ENCODE assay signal across 1 cellular context in the genomic region with DNA sequence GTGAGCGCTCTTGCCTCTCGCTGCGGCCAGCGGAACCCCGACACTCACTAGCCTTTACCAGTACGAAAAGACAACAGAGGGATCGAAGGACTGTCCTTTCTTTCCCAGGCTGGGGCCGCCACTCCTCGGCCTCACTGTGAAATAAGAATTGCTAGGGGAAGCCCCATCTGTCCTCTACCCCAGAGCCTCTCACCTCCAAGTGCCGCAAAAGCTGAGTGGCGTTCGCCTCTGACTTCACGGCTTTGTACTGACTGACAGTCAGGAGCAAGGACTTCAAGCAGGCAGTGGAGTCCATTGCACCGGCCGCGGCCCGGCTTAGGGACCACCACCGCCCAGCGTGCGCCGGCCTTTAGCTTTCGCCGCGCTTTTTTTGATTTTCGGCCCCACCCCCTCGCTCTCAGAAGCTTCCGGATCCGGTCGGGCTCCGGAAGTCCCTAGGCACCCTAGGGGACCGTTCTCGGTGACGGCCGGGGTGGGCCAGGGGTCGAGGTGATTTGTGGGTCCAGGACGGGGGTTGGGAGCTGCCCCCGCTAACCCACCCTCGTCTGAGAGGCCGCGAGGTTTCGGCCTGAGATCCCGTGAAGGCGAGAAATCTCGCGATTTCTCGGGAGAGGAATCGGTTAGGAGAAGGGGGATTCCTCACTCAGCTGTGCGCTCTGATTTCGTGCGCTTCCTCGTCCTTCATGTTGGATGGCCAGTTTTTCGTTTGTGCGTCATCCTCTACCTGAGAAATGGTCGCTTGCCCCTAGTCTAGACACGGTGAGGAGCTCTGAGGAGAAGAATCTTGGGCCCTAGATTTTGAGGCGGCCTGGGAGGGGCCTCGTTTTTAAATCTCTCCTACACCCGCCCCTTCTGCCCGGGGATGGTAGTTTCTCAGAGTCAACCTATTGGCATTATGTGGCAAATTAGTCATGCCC.
TF ChIP-seq lines count a peak whose summit lies in the region.

A gene (minus strand): TSS at position 358 of the 917 bp plus-strand sequence. CDS start 63 bp downstream, at position 295.
A gene with protein sequence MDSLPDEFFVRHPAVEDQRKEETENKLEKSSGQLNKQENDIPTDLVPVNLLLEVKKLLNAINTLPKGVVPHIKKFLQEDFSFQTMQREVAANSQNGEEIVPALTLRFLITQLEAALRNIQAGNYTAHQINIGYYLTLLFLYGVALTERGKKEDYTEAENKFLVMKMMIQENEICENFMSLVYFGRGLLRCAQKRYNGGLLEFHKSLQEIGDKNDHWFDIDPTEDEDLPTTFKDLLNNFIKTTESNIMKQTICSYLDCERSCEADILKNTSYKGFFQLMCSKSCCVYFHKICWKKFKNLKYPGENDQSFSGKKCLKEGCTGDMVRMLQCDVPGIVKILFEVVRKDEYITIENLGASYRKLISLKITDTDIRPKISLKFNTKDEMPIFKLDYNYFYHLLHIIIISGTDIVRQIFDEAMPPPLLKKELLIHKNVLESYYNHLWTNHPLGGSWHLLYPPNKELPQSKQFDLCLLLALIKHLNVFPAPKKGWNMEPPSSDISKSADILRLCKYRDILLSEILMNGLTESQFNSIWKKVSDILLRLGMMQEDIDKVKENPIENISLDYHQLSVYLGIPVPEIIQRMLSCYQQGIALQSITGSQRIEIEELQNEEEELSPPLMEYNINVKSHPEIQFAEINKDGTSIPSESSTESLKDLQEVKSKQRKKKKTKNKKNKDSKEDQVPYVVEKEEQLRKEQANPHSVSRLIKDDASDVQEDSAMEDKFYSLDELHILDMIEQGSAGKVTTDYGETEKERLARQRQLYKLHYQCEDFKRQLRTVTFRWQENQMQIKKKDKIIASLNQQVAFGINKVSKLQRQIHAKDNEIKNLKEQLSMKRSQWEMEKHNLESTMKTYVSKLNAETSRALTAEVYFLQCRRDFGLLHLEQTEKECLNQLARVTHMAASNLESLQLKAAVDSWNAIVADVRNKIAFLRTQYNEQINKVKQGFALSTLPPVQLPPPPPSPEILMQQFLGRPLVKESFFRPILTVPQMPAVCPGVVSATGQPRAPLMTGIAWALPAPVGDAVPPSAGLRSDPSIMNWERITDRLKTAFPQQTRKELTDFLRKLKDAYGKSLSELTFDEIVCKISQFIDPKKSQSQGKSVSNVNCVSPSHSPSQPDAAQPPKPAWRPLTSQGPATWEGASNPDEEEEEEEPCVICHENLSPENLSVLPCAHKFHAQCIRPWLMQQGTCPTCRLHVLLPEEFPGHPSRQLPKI (plus strand): TSS at position 642 of the 917 bp plus-strand sequence. CDS start 15,685 bp downstream, outside the sequence.

TF ChIP-seq in GM23338, 12 proteins besides CTCF, POLR2A, EP300 and RAD21:
- TF ChIP-seq ZNF114 (CRISPR knock-in tag; IDR thresholded peaks at IDR 0.05): no peak
- TF ChIP-seq CREB1 (CRISPR knock-in tag; IDR thresholded peaks at IDR 0.05; ENCODE audit: low read depth): no peak; the same call in none of the 2 replicates
- TF ChIP-seq EZH2phosphoT487 (IDR thresholded peaks at IDR 0.05; ENCODE audit: unreplicated experiment): no peak
- TF ChIP-seq STAT1 (IDR thresholded peaks at IDR 0.05; ENCODE audit: unreplicated experiment): no peak
- TF ChIP-seq, protein P1, sequence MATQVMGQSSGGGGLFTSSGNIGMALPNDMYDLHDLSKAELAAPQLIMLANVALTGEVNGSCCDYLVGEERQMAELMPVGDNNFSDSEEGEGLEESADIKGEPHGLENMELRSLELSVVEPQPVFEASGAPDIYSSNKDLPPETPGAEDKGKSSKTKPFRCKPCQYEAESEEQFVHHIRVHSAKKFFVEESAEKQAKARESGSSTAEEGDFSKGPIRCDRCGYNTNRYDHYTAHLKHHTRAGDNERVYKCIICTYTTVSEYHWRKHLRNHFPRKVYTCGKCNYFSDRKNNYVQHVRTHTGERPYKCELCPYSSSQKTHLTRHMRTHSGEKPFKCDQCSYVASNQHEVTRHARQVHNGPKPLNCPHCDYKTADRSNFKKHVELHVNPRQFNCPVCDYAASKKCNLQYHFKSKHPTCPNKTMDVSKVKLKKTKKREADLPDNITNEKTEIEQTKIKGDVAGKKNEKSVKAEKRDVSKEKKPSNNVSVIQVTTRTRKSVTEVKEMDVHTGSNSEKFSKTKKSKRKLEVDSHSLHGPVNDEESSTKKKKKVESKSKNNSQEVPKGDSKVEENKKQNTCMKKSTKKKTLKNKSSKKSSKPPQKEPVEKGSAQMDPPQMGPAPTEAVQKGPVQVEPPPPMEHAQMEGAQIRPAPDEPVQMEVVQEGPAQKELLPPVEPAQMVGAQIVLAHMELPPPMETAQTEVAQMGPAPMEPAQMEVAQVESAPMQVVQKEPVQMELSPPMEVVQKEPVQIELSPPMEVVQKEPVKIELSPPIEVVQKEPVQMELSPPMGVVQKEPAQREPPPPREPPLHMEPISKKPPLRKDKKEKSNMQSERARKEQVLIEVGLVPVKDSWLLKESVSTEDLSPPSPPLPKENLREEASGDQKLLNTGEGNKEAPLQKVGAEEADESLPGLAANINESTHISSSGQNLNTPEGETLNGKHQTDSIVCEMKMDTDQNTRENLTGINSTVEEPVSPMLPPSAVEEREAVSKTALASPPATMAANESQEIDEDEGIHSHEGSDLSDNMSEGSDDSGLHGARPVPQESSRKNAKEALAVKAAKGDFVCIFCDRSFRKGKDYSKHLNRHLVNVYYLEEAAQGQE (IDR thresholded peaks at IDR 0.05; ENCODE audit: unreplicated experiment): no peak
- TF ChIP-seq, protein P2, sequence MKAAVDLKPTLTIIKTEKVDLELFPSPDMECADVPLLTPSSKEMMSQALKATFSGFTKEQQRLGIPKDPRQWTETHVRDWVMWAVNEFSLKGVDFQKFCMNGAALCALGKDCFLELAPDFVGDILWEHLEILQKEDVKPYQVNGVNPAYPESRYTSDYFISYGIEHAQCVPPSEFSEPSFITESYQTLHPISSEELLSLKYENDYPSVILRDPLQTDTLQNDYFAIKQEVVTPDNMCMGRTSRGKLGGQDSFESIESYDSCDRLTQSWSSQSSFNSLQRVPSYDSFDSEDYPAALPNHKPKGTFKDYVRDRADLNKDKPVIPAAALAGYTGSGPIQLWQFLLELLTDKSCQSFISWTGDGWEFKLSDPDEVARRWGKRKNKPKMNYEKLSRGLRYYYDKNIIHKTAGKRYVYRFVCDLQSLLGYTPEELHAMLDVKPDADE (IDR thresholded peaks at IDR 0.05): peak; percentile 43; the same call in 1 of the 2 replicates
- no peak for TF ChIP-seq NANOG (IDR thresholded peaks at IDR 0.05; ENCODE audit: borderline replicate concordance)
- TF ChIP-seq JUNB (IDR thresholded peaks at IDR 0.05; ENCODE audit: unreplicated experiment): no peak
- TF ChIP-seq EZH2 (IDR thresholded peaks at IDR 0.05; ENCODE audit: low read depth, unreplicated experiment): no peak
- peak; percentile 99 for TF ChIP-seq POLR2AphosphoS5 (IDR thresholded peaks at IDR 0.05; ENCODE audit: low read depth)
- TF ChIP-seq, protein P3, sequence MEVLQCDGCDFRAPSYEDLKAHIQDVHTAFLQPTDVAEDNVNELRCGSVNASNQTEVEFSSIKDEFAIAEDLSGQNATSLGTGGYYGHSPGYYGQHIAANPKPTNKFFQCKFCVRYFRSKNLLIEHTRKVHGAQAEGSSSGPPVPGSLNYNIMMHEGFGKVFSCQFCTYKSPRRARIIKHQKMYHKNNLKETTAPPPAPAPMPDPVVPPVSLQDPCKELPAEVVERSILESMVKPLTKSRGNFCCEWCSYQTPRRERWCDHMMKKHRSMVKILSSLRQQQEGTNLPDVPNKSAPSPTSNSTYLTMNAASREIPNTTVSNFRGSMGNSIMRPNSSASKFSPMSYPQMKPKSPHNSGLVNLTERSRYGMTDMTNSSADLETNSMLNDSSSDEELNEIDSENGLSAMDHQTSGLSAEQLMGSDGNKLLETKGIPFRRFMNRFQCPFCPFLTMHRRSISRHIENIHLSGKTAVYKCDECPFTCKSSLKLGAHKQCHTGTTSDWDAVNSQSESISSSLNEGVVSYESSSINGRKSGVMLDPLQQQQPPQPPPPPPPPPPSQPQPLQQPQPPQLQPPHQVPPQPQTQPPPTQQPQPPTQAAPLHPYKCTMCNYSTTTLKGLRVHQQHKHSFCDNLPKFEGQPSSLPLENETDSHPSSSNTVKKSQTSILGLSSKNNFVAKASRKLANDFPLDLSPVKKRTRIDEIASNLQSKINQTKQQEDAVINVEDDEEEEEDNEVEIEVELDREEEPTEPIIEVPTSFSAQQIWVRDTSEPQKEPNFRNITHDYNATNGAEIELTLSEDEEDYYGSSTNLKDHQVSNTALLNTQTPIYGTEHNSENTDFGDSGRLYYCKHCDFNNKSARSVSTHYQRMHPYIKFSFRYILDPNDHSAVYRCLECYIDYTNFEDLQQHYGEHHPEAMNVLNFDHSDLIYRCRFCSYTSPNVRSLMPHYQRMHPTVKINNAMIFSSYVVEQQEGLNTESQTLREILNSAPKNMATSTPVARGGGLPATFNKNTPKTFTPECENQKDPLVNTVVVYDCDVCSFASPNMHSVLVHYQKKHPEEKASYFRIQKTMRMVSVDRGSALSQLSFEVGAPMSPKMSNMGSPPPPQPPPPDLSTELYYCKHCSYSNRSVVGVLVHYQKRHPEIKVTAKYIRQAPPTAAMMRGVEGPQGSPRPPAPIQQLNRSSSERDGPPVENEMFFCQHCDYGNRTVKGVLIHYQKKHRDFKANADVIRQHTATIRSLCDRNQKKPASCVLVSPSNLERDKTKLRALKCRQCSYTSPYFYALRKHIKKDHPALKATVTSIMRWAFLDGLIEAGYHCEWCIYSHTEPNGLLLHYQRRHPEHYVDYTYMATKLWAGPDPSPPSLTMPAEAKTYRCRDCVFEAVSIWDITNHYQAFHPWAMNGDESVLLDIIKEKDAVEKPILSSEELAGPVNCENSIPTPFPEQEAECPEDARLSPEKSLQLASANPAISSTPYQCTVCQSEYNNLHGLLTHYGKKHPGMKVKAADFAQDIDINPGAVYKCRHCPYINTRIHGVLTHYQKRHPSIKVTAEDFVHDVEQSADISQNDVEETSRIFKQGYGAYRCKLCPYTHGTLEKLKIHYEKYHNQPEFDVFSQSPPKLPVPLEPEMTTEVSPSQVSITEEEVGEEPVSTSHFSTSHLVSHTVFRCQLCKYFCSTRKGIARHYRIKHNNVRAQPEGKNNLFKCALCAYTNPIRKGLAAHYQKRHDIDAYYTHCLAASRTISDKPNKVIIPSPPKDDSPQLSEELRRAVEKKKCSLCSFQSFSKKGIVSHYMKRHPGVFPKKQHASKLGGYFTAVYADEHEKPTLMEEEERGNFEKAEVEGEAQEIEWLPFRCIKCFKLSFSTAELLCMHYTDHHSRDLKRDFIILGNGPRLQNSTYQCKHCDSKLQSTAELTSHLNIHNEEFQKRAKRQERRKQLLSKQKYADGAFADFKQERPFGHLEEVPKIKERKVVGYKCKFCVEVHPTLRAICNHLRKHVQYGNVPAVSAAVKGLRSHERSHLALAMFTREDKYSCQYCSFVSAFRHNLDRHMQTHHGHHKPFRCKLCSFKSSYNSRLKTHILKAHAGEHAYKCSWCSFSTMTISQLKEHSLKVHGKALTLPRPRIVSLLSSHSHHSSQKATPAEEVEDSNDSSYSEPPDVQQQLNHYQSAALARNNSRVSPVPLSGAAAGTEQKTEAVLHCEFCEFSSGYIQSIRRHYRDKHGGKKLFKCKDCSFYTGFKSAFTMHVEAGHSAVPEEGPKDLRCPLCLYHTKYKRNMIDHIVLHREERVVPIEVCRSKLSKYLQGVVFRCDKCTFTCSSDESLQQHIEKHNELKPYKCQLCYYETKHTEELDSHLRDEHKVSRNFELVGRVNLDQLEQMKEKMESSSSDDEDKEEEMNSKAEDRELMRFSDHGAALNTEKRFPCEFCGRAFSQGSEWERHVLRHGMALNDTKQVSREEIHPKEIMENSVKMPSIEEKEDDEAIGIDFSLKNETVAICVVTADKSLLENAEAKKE (CRISPR knock-in tag; IDR thresholded peaks at IDR 0.05): no peak
- TF ChIP-seq ZNF331 (CRISPR knock-in tag; IDR thresholded peaks at IDR 0.05; ENCODE audit: low read depth): no peak
